29 cellular contexts compared by ENCODE assay signal in the genomic region with DNA sequence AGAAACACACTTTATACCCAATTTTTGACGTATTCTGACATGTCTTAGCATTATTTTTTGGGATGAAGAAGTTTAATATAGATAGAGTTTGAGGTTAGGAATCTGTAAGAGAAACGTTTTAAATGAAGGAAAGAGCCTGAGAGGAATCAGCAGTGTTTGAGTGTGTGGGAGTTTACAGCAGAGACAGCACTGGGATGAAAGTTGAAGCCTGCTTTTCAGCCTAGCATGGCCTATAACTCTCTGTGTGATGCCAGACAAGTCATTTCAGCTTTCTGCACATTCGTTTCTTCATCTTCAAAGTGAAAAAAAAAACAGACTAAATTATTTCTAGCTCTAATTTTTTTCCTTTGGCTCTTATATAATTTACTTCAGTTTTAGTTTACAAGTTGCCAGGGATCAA.
"Had no signal": no experiment of that assay in that cellular context is flagged by ENCODE, and none has a peak within 500 bp of the region (broad histone marks: within the 10 kb centered on the region; RNA-seq: fewer than 3 reads in every experiment).

No MANE protein-coding gene starts in this region.

- H3K4me3 ChIP-seq: body of pancreas, esophagus muscularis mucosa, gastrocnemius medialis had no signal

- H3K9me3 ChIP-seq: body of pancreas, esophagus muscularis mucosa, gastrocnemius medialis had no signal

- DNase-seq: activated CD4-positive, alpha-beta memory T cell treated with anti-CD3 and anti-CD28 coated beads, Interleukin-2, amount 10 ng/mL, durations not matched to agents 7 days and 5 days; activated CD4-positive, alpha-beta T cell treated with anti-CD3 and anti-CD28 coated beads for 1 hour; activated CD4-positive, alpha-beta T cell treated with anti-CD3 and anti-CD28 coated beads for 4 hours; activated CD4-positive, alpha-beta T cell treated with anti-CD3 and anti-CD28 coated beads, Interleukin-2, amount 10 ng/mL, durations not matched to agents 7 days and 5 days; activated CD4-positive, alpha-beta T cell treated with anti-CD3 and anti-CD28 coated beads, Interleukin-2, amount 50 U/mL, for 4 hours; activated CD8-positive, alpha-beta memory T cell treated with anti-CD3 and anti-CD28 coated beads, Interleukin-2, amount 50 U/mL, for 48 hours; activated effector memory CD4-positive, alpha-beta T cell treated with Interleukin-2 at 50 U/mL for 16 hours; activated gamma-delta T cell treated with Interleukin-2 at 50 U/mL for 16 hours; activated naive CD4-positive, alpha-beta T cell treated with anti-CD3 and anti-CD28 coated beads, Interleukin-2, amount 50 U/mL, for 16 hours; activated naive CD4-positive, alpha-beta T cell treated with Interleukin-2 at 50 U/mL for 16 hours; activated T-cell treated with anti-CD3 and anti-CD28 coated beads for 4 hours; activated T-cell treated with anti-CD3 and anti-CD28 coated beads, Interleukin-2, amount 50 U/mL, for 24 hours; activated T-cell treated with anti-CD3 and anti-CD28 coated beads, Interleukin-2, amount 50 U/mL, for 72 hours; amygdala; aorta; body of pancreas; cortex of kidney; dermis blood vessel endothelial cell; effector CD4-positive, alpha-beta T cell; effector memory CD8-positive, alpha-beta T cell; erythroblast; foreskin keratinocyte; gastrocnemius medialis; glutamatergic neuron; T-helper 2 cell had no signal

- H3K36me3 Mint-ChIP-seq: WTC11 had no signal

- H3K27ac ChIP-seq: body of pancreas, esophagus muscularis mucosa, foreskin keratinocyte, gastrocnemius medialis, VCaP had no signal

- H3K4me1 Mint-ChIP-seq: activated CD4-positive, alpha-beta memory T cell treated with anti-CD3 and anti-CD28 coated beads, Interleukin-2, amount 10 ng/mL, durations not matched to agents 7 days and 5 days; activated CD4-positive, alpha-beta T cell treated with anti-CD3 and anti-CD28 coated beads, Interleukin-2, amount 10 ng/mL, durations not matched to agents 7 days and 5 days had no signal

- ATAC-seq: activated T-cell treated with anti-CD3 and anti-CD28 coated beads, Interleukin-2, amount 50 U/mL, for 72 hours; body of pancreas; effector memory CD8-positive, alpha-beta T cell; foreskin keratinocyte; gastrocnemius medialis had no signal

- H3K27ac Mint-ChIP-seq: activated CD4-positive, alpha-beta memory T cell treated with anti-CD3 and anti-CD28 coated beads, Interleukin-2, amount 10 ng/mL, durations not matched to agents 7 days and 5 days; activated CD4-positive, alpha-beta T cell treated with anti-CD3 and anti-CD28 coated beads, Interleukin-2, amount 10 ng/mL, durations not matched to agents 7 days and 5 days; activated naive CD8-positive, alpha-beta T cell; activated T-cell treated with anti-CD3 and anti-CD28 coated beads, Interleukin-2, amount 50 U/mL, for 72 hours; WTC11 had no signal

- H3K36me3 ChIP-seq: esophagus muscularis mucosa, gastrocnemius medialis had no signal

- H3K27me3 Mint-ChIP-seq: activated CD4-positive, alpha-beta memory T cell treated with anti-CD3 and anti-CD28 coated beads, Interleukin-2, amount 10 ng/mL, durations not matched to agents 7 days and 5 days; activated CD4-positive, alpha-beta T cell treated with anti-CD3 and anti-CD28 coated beads, Interleukin-2, amount 10 ng/mL, durations not matched to agents 7 days and 5 days; activated naive CD8-positive, alpha-beta T cell; activated T-cell treated with anti-CD3 and anti-CD28 coated beads, Interleukin-2, amount 50 U/mL, for 24 hours; effector memory CD8-positive, alpha-beta T cell had no signal

- H3K4me3 Mint-ChIP-seq: activated CD4-positive, alpha-beta memory T cell treated with anti-CD3 and anti-CD28 coated beads, Interleukin-2, amount 10 ng/mL, durations not matched to agents 7 days and 5 days; activated CD4-positive, alpha-beta T cell treated with anti-CD3 and anti-CD28 coated beads, Interleukin-2, amount 10 ng/mL, durations not matched to agents 7 days and 5 days; activated naive CD8-positive, alpha-beta T cell; activated T-cell treated with anti-CD3 and anti-CD28 coated beads, Interleukin-2, amount 50 U/mL, for 24 hours; activated T-cell treated with anti-CD3 and anti-CD28 coated beads, Interleukin-2, amount 50 U/mL, for 72 hours; effector memory CD8-positive, alpha-beta T cell; WTC11 had no signal

- H3K4me1 ChIP-seq: body of pancreas, foreskin keratinocyte had no signal

- H3K9me3 Mint-ChIP-seq: activated CD4-positive, alpha-beta memory T cell treated with anti-CD3 and anti-CD28 coated beads, Interleukin-2, amount 10 ng/mL, durations not matched to agents 7 days and 5 days; activated CD4-positive, alpha-beta T cell treated with anti-CD3 and anti-CD28 coated beads, Interleukin-2, amount 10 ng/mL, durations not matched to agents 7 days and 5 days; activated T-cell treated with anti-CD3 and anti-CD28 coated beads, Interleukin-2, amount 50 U/mL, for 24 hours; activated T-cell treated with anti-CD3 and anti-CD28 coated beads, Interleukin-2, amount 50 U/mL, for 72 hours; effector memory CD8-positive, alpha-beta T cell; WTC11 had no signal

- H3K27me3 ChIP-seq: body of pancreas, esophagus muscularis mucosa, foreskin keratinocyte, gastrocnemius medialis had no signal
